In the genomic region with DNA sequence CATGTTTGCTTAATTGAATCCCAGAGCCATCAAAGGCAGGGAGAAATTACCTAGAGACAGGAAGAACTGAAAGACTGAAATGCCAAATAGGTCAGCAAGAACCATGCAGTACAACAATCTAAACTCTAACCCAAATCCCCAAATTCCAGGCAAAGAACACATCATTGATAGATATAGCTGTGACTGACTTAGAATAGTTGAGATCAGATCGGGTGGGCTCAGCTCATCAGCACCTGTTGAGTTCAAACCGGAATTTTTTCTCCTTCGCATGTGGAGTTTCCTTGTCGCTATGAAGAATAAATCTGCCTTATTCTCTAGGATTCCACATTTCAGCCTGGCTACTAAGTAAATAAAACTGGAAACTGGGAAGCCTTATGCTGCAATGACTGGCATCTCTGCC, we compare ENCODE assay signal across 8 cellular contexts. TPM values are rescaled to one million over a fixed set of nuclear protein-coding genes. Genes with fewer than 3 reads are reported as not detected.
DNase-seq lines count a peak whose midpoint lies in the region; TF ChIP-seq lines count a peak whose summit lies in the region.

No MANE protein-coding gene starts in this region.

- peaks cover 55% of the 10 kb centered on the region for H3K4me1 Mint-ChIP-seq in nephron

- H3K9me3 ChIP-seq in Loucy (ENCODE audit: insufficient read depth, low read depth, low read length): no peaks in the 10 kb centered on the region
- H3K9me3 ChIP-seq in ectodermal cell (ENCODE audit: control insufficient read depth, low read length): no peaks in the 10 kb centered on the region

- peak overlapping the region; percentile 85 for H3K4me2 ChIP-seq in Loucy (ENCODE audit: low read depth, low read length, poor library complexity, severe bottlenecking)

- H3K4me3 ChIP-seq in AG09309 (ENCODE audit: control insufficient read depth, low read depth, low read length) (peak overlapping the region; percentile 59), Loucy (ENCODE audit: low read length, poor library complexity, severe bottlenecking) (peak overlapping the region; percentile 84), ectodermal cell (ENCODE audit: insufficient read depth, low read depth, low read length) (peak overlapping the region; percentile 90)

- no peak for TF ChIP-seq CTCF in AG09309 (IDR thresholded peaks at IDR 0.05; ENCODE audit: control insufficient read depth, insufficient read depth, low read depth, low read length, missing control alignments)
- TF ChIP-seq CTCF in Loucy (conservative IDR thresholded peaks at IDR 0.05; ENCODE audit: low read length): no peak
- no peak for TF ChIP-seq CTCF in nephron (IDR thresholded peaks at IDR 0.05; ENCODE audit: unreplicated experiment in 3 of 3)

- peaks cover 37% of the 10 kb centered on the region for H4K20me1 ChIP-seq in Loucy (ENCODE audit: insufficient read depth, low read length, poor library complexity, severe bottlenecking)

- DNase-seq in AG09309 (ENCODE audit: low read depth): no peak
- no peak for DNase-seq in NCI-H2029 treated with DMSO at 0.1 percent for 48 hours (lab: John Stamatoyannopoulos, UW)
- no peak for DNase-seq in effector CD4-positive, alpha-beta T cell
- no peak for DNase-seq in activated effector memory CD4-positive, alpha-beta T cell treated with Interleukin-2 at 50 U/mL for 16 hours
- DNase-seq in superior temporal gyrus (ENCODE audit: extremely low spot score): no peak

- no peaks in the 10 kb centered on the region for H3K9me3 Mint-ChIP-seq in nephron

- H3K27me3 ChIP-seq in Loucy (ENCODE audit: insufficient read depth, low read length, poor library complexity, severe bottlenecking) (no peaks in the 10 kb centered on the region), ectodermal cell (ENCODE audit: control insufficient read depth, insufficient read depth, low read length, poor library complexity, severe bottlenecking) (peaks cover 8% of the 10 kb centered on the region)

- peak overlapping the region; percentile 85 for H3K9ac ChIP-seq in Loucy (ENCODE audit: low read depth, low read length, poor library complexity, severe bottlenecking)

- H3K36me3 ChIP-seq in Loucy (ENCODE audit: insufficient read depth, low read length): no peaks in the 10 kb centered on the region
- no peaks in the 10 kb centered on the region for H3K36me3 ChIP-seq in ectodermal cell (ENCODE audit: control insufficient read depth, insufficient read depth, low read length)

- no peaks in the 10 kb centered on the region for H3K36me3 Mint-ChIP-seq in nephron (ENCODE audit: low read depth)

- 84 to 99% methylated on average over 4 of the region's 4 CpGs for WGBS in ectodermal cell, 2 experiments

- peak overlapping the region; percentile 95 to 99 (median 97) for H3K4me3 Mint-ChIP-seq in nephron

- peaks cover 67% of the 10 kb centered on the region for H3K79me2 ChIP-seq in Loucy (ENCODE audit: insufficient read depth, low read length)

- no peaks in the 10 kb centered on the region for H3K9me2 ChIP-seq in Loucy (replicated peaks; ENCODE audit: low read depth, low read length)

- no peaks in the 10 kb centered on the region for H3F3A ChIP-seq in Loucy (ENCODE audit: low read depth)

- H3K4me1 ChIP-seq in Loucy (ENCODE audit: insufficient read depth, low read length, poor library complexity, severe bottlenecking) (peaks cover 58% of the 10 kb centered on the region), ectodermal cell (ENCODE audit: control insufficient read depth, insufficient read depth, low read length) (peaks cover 25% of the 10 kb centered on the region)

- H3K27me3 Mint-ChIP-seq in nephron (ENCODE audit: low read depth): peaks cover 5% of the 10 kb centered on the region

- H2AFZ ChIP-seq in Loucy (ENCODE audit: low read length): peak overlapping the region; percentile 90

- no peak overlapping the region for H3K27ac ChIP-seq in ectodermal cell (ENCODE audit: insufficient read depth, low read depth, low read length, poor library complexity, severe bottlenecking)

- peak overlapping the region; percentile 98 to 99 (median 99) for H3K27ac Mint-ChIP-seq in nephron

RNA-seq across cellular contexts. Expression of a gene that starts 1.4 kb away (rescaled TPM):
- 32.7 TPM for polyA plus RNA-seq in ectodermal cell (2013, experiment 1 of 4)
- 34.0 TPM for polyA plus RNA-seq in ectodermal cell (2013, experiment 2 of 4)
- 27.1 TPM for polyA plus RNA-seq in ectodermal cell (2013, experiment 3 of 4)
- 30.2 TPM for polyA plus RNA-seq in ectodermal cell (2013, experiment 4 of 4)

RNA-seq across cellular contexts. Expression of a gene that starts 1.8 kb away (rescaled TPM):
- polyA plus RNA-seq in ectodermal cell (2013, experiment 1 of 4): 114 TPM
- polyA plus RNA-seq in ectodermal cell (2013, experiment 2 of 4): 108 TPM
- polyA plus RNA-seq in ectodermal cell (2013, experiment 3 of 4): 112 TPM
- 105 TPM for polyA plus RNA-seq in ectodermal cell (2013, experiment 4 of 4)
